Comparison of ENCODE assay signal across 8 cellular contexts in genomic region chr4:140359571-140360427, GRCh38. TPM values are rescaled to one million over a fixed set of nuclear protein-coding genes. Genes with fewer than 3 reads are reported as not detected.
A peak's percentile ranks its signal among the peaks of the same experiment; 100 is the strongest.
DNase-seq lines count a peak whose midpoint lies in the region; ATAC-seq and TF ChIP-seq lines count a peak whose summit lies in the region.

No MANE protein-coding gene starts in this region.

- CTCF ChIA-PET in activated naive CD4-positive, alpha-beta T cell treated with anti-CD3 and anti-CD28 coated beads for 36 hours (lab: Charles Lee), result interaction anchor here (0.5 to 4.1 kb wide), 51 partner anchors 9 to 1084 kb away, joined by 3 to 51 read pairs (median 4); partner anchors contain the start of genes CLGN, ELMOD2 and SCOC

- peak; percentile 89 for ATAC-seq in HG02571 (IDR thresholded peaks at IDR 0.05; ENCODE audit: unreplicated experiment)

- no peaks in the 10 kb centered on the region for H3K9me3 Mint-ChIP-seq in activated naive CD4-positive, alpha-beta T cell treated with anti-CD3 and anti-CD28 coated beads for 36 hours

- TF ChIP-seq CTCF in GM12872 (IDR thresholded peaks at IDR 0.05; ENCODE audit: insufficient read depth, low read depth, low read length) (peak; percentile 77), vagina (IDR thresholded peaks at IDR 0.05) (peak; percentile 52 to 70 (median 59))

- H3K4me1 ChIP-seq in vagina, result no peaks in the 10 kb centered on the region

- H3K9me3 ChIP-seq in vagina, result no peaks in the 10 kb centered on the region

- intact Hi-C loops in activated naive CD4-positive, alpha-beta T cell treated with anti-CD3 and anti-CD28 coated beads for 36 hours (cut with micrococcal nuclease), result loop anchor here (1.0 kb wide), 6 partner anchors 251 to 624 kb away; no protein-coding TSS in a partner anchor
- intact Hi-C loops in posterior vena cava (cut with DNase I), result loop anchor here in 1 of 2 donors (10.0 kb wide), 3 partner anchors 245 to 705 kb away; no protein-coding TSS in a partner anchor
- intact Hi-C loops in vagina (cut with DNase I), result loop anchor here (10.0 kb wide), 1 partner anchor 495 kb away; no protein-coding TSS in a partner anchor

- H3K27ac Mint-ChIP-seq in activated naive CD4-positive, alpha-beta T cell treated with anti-CD3 and anti-CD28 coated beads for 36 hours, result no peak overlapping the region

- H3K27ac ChIP-seq in vagina, result no peak overlapping the region

- no peak for TF ChIP-seq POLR2A in vagina (IDR thresholded peaks at IDR 0.05)

- H3K36me3 Mint-ChIP-seq in activated naive CD4-positive, alpha-beta T cell treated with anti-CD3 and anti-CD28 coated beads for 36 hours (ENCODE audit: low read depth), result no peaks in the 10 kb centered on the region

- DNase-seq in MV-4-11 (lab: John Stamatoyannopoulos, UW), result peak; percentile 68
- DNase-seq in SK-N-DZ (ENCODE audit: low spot score), result peak; percentile 87
- DNase-seq in activated naive CD4-positive, alpha-beta T cell treated with anti-CD3 and anti-CD28 coated beads for 36 hours, result peak; percentile 89
- peak; percentile 79 for DNase-seq in glomerular visceral epithelial cell (ENCODE audit: extremely low spot score)
- DNase-seq in posterior vena cava (ENCODE audit: low spot score), result peak; percentile 86
- DNase-seq in vagina (ENCODE audit: extremely low spot score in 2 of 2), result no peak

- no peaks in the 10 kb centered on the region for H3K27me3 Mint-ChIP-seq in activated naive CD4-positive, alpha-beta T cell treated with anti-CD3 and anti-CD28 coated beads for 36 hours (ENCODE audit: low read depth)

- no peaks in the 10 kb centered on the region for H3K36me3 ChIP-seq in vagina

- H3K4me1 Mint-ChIP-seq in activated naive CD4-positive, alpha-beta T cell treated with anti-CD3 and anti-CD28 coated beads for 36 hours (ENCODE audit: low read depth), result no peaks in the 10 kb centered on the region

- no peak overlapping the region for H3K4me3 ChIP-seq in vagina

- no peak overlapping the region for H3K4me3 Mint-ChIP-seq in activated naive CD4-positive, alpha-beta T cell treated with anti-CD3 and anti-CD28 coated beads for 36 hours

- H3K27me3 ChIP-seq in vagina, result no peaks in the 10 kb centered on the region

RNA-seq across cellular contexts. Expression of gene SCOC, which starts 13.6 kb away (rescaled TPM):
- polyA plus RNA-seq in SK-N-DZ (2014; cell fraction: cytosol; rRNA removed), result 82.5 and 85.3 TPM in 2 replicates
- polyA plus RNA-seq in SK-N-DZ (2014; cell fraction: nucleus; rRNA removed), result 46.2 and 56.6 TPM in 2 replicates
- 10 to 100 TPM; 44.7 to 49.4 TPM for total RNA-seq in activated naive CD4-positive, alpha-beta T cell treated with anti-CD3 and anti-CD28 coated beads for 36 hours
- total RNA-seq in posterior vena cava (10 to 100 TPM; 62.2 to 63.7 TPM), vagina (39.3 TPM)

Comparison
In these comparisons a context has a peak if more than half of its experiments do, and no peak if none do; other contexts are left out.
1. DNase-seq: peak in MV-4-11 (single experiment), SK-N-DZ (single experiment), activated naive CD4-positive, alpha-beta T cell treated with anti-CD3 and anti-CD28 coated beads for 36 hours (single experiment), glomerular visceral epithelial cell (single experiment) and posterior vena cava (single experiment); none in vagina (0 of 2).